Comparison of ENCODE assay signal across 18 cellular contexts in genomic region chr16:2527784-2528100, GRCh38. TPM values are rescaled to one million over a fixed set of nuclear protein-coding genes. Genes with fewer than 3 reads are reported as not detected.
A peak's percentile ranks its signal among the peaks of the same experiment; 100 is the strongest.
DNase-seq lines count a peak whose midpoint lies in the region; ATAC-seq, FAIRE-seq and TF ChIP-seq lines count a peak whose summit lies in the region.
"Had no signal": no experiment of that assay in that cellular context is flagged by ENCODE, and none has a peak within 500 bp of the region (broad histone marks: within the 10 kb centered on the region; RNA-seq: fewer than 3 reads in every experiment).

No MANE protein-coding gene starts in this region.

- H3K9me3 ChIP-seq in right cardiac atrium (ENCODE audit: control insufficient read depth, low read length) (no peaks in the 10 kb centered on the region), heart right ventricle (no peaks in the 10 kb centered on the region), HepG2 (ENCODE audit: low read length) (no peaks in the 10 kb centered on the region), mucosa of descending colon (no peaks in the 10 kb centered on the region), upper lobe of right lung (no peaks in the 10 kb centered on the region)
- H3K9me3 ChIP-seq: A549, BE2C had no signal

- DNase-seq in right cardiac atrium: peak in 2 of 3 donors; percentile 48 to 71
- no peak for DNase-seq in heart right ventricle
- DNase-seq in HepG2 (ENCODE audit: low spot score): no peak
- peak in 2 of 3 donors; percentile 31 to 58 for DNase-seq in mucosa of descending colon
- peak; percentile 65 for DNase-seq in upper lobe of right lung
- DNase-seq in NCI-H82 treated with DMSO at 0.1 percent for 48 hours (lab: John Stamatoyannopoulos, UW; ENCODE audit: unreplicated experiment): no peak
- DNase-seq: BE2C, DMS153, GF-D8, H9 had no signal

- H3K4me2 ChIP-seq in HepG2 (ENCODE audit: low read depth, low read length): no peak overlapping the region
- H3K4me2 ChIP-seq: A549, GM23338 had no signal

- in situ Hi-C loops in HepG2 (cut with HindIII; ENCODE audit: extremely low pct_ligation_motif_present, low pct_unique_long_range_greater_than_20kb): no loop called here

- H3K27me3 ChIP-seq in right cardiac atrium (ENCODE audit: control insufficient read depth, insufficient read depth) (no peaks in the 10 kb centered on the region), heart right ventricle (no peaks in the 10 kb centered on the region), HepG2 (ENCODE audit: control insufficient read depth in 1 of 2, insufficient read depth in 2 of 2, low read length in 2 of 2) (no peaks in the 10 kb centered on the region), upper lobe of right lung (no peaks in the 10 kb centered on the region)
- H3K27me3 ChIP-seq: BE2C had no signal

- H3K36me3 ChIP-seq in heart right ventricle: peaks cover 0 to 78% (median 15%) of the 10 kb centered on the region in 9 donors
- peaks cover 12 to 46% of the 10 kb centered on the region in 2 experiments for H3K36me3 ChIP-seq in HepG2 (replicated peaks in 1 of 2; ENCODE audit: control insufficient read depth in 1 of 2, insufficient read depth in 2 of 2, low read length in 2 of 2)
- H3K36me3 ChIP-seq in mucosa of descending colon (ENCODE audit: low read depth): no peaks in the 10 kb centered on the region
- peaks cover 67% of the 10 kb centered on the region for H3K36me3 ChIP-seq in upper lobe of right lung

- H3K4me3 ChIP-seq in right cardiac atrium (ENCODE audit: low read length) (no peak overlapping the region), heart right ventricle (no peak overlapping the region), HepG2 (replicated peaks in 1 of 3; ENCODE audit: insufficient read depth in 1 of 3, low read depth in 2 of 3, low read length in 3 of 3) (no peak overlapping the region), mucosa of descending colon (no peak overlapping the region), upper lobe of right lung (no peak overlapping the region)
- H3K4me3 ChIP-seq: A549, GM23338 had no signal

- no peak overlapping the region for H3K9ac ChIP-seq in HepG2 (ENCODE audit: insufficient read depth, low read depth, low read length)

- TF ChIP-seq POLR2A in HepG2 (IDR thresholded peaks at IDR 0.05; ENCODE audit: insufficient read depth in 1 of 2, low read depth in 2 of 2, low read length in 2 of 2): no peak

- WGBS in right cardiac atrium: 96% methylated on average over 24 of the region's 24 CpGs
- 96 to 97% methylated on average over 24 of the region's 24 CpGs for WGBS in heart right ventricle, 2 donors
- 100% methylated on average over 7 of the region's 24 CpGs for WGBS in HepG2 (ENCODE audit: low lambda C conversion rate)

- intact Hi-C loops in right cardiac atrium (cut with DNase I) (no loop called here), heart right ventricle (cut with DNase I) (no loop called here), HepG2 (cut with micrococcal nuclease; ENCODE audit: unreplicated experiment) (no loop called here), mucosa of descending colon (cut with DNase I, micrococcal nuclease) (no loop called here), upper lobe of right lung (cut with DNase I) (no loop called here)

- CTCF ChIA-PET in HepG2 (lab: Yijun Ruan, JAX; ENCODE audit: low intra/inter-chr PET ratio, low total read pairs): no interaction called here

- TF ChIP-seq CTCF in heart right ventricle (IDR thresholded peaks at IDR 0.05) (no peak), HepG2 (CRISPR knock-in tag; IDR thresholded peaks at IDR 0.05) (no peak), mucosa of descending colon (IDR thresholded peaks at IDR 0.05) (no peak), upper lobe of right lung (IDR thresholded peaks at IDR 0.05) (no peak)

- no peak for FAIRE-seq in HepG2 (lab: Jason Lieb, UNC)
- FAIRE-seq: A549, D721Med had no signal

- no peak for TF ChIP-seq RAD21 in HepG2 (CRISPR knock-in tag; IDR thresholded peaks at IDR 0.05)

- no peak for ATAC-seq in right cardiac atrium
- no peak for ATAC-seq in heart right ventricle
- ATAC-seq in HepG2: no peak
- no peak for ATAC-seq in mucosa of descending colon
- no peak for ATAC-seq in upper lobe of right lung
- no peak for ATAC-seq in GM18909 (IDR thresholded peaks at IDR 0.05; ENCODE audit: poor library complexity, unreplicated experiment)
- no peak for ATAC-seq in HG03520 (IDR thresholded peaks at IDR 0.05; ENCODE audit: unreplicated experiment)
- ATAC-seq: A549, GM23338 had no signal

- H3K4me1 ChIP-seq in right cardiac atrium (ENCODE audit: control insufficient read depth, insufficient read depth, low read length) (no peaks in the 10 kb centered on the region), heart right ventricle (peaks cover 0 to 13% (median 8%) of the 10 kb centered on the region in 9 donors), HepG2 (ENCODE audit: insufficient read depth, low read length) (peaks cover 61% of the 10 kb centered on the region), mucosa of descending colon (ENCODE audit: low read depth) (peaks cover 16% of the 10 kb centered on the region), upper lobe of right lung (peaks cover 4% of the 10 kb centered on the region)
- H3K4me1 ChIP-seq: BE2C had no signal

- no peak overlapping the region for H2AFZ ChIP-seq in HepG2 (ENCODE audit: low read length)
- H2AFZ ChIP-seq: GM23338 had no signal

- no TSS peak for BruUV-seq in HepG2 (replicated peaks; lab: Mats Ljungman, UMichigan)

- H3K27ac ChIP-seq in right cardiac atrium (ENCODE audit: low read length) (no peak overlapping the region), heart right ventricle (no peak overlapping the region), HepG2 (ENCODE audit: extremely low read length, insufficient read depth, low read length) (peak overlapping the region; percentile 47), upper lobe of right lung (no peak overlapping the region)
- H3K27ac ChIP-seq: A549, C4-2B had no signal

- POLR2A ChIA-PET in HepG2 (lab: Yijun Ruan, JAX): no interaction called here

- no peak for TF ChIP-seq EP300 in HepG2 (IDR thresholded peaks at IDR 0.05; ENCODE audit: low read depth in 2 of 2, low read length in 2 of 2)
- TF ChIP-seq EP300 in HepG2 (CRISPR knock-in tag; IDR thresholded peaks at IDR 0.05; ENCODE audit: borderline replicate concordance): no peak

- H3K79me2 ChIP-seq in HepG2 (ENCODE audit: insufficient read depth, low read length): peaks cover 26% of the 10 kb centered on the region

- H4K20me1 ChIP-seq in HepG2 (ENCODE audit: insufficient read depth, low read length): no peaks in the 10 kb centered on the region

RNA-seq across cellular contexts. Expression of gene CEMP1, which starts 3.5 kb away (rescaled TPM):
- not detected for total RNA-seq in right cardiac atrium
- 0.27 TPM for polyA plus RNA-seq in right cardiac atrium
- total RNA-seq in heart right ventricle: not detected
- polyA plus RNA-seq in heart right ventricle: under 1 TPM; 0.20 to 0.44 TPM
- not detected in 2 replicates for total RNA-seq in HepG2 (2016; rRNA removed; fragmentation: Illumina TruSeq; extraction: Trizol)
- not detected in 2 replicates for total RNA-seq in HepG2 (2016; cell fraction: cytosol; rRNA removed; fragmentation: Illumina TruSeq; extraction: Trizol; ENCODE audit: low read depth)
- not detected in 2 replicates for total RNA-seq in HepG2 (2016; cell fraction: insoluble cytoplasmic fraction; rRNA removed; fragmentation: Illumina TruSeq; extraction: Trizol)
- total RNA-seq in HepG2 (2016; cell fraction: membrane; rRNA removed; fragmentation: Illumina TruSeq; extraction: Trizol): not detected in 2 replicates
- not detected in 2 replicates for total RNA-seq in HepG2 (2016; cell fraction: nucleus; rRNA removed; fragmentation: Illumina TruSeq; extraction: Trizol)
- polyA plus RNA-seq in HepG2 (2011; rRNA removed): 0.04 TPM in 1 of 2 replicates, not detected in the other
- polyA plus RNA-seq in HepG2 (2011; cell fraction: cytosol; rRNA removed): not detected in 2 replicates
- polyA plus RNA-seq in HepG2 (2011; cell fraction: nucleus; rRNA removed): 0.16 TPM in 1 of 2 replicates, not detected in the other
- not detected in 2 replicates for polyA plus RNA-seq in HepG2 (2012)
- not detected in 2 replicates for polyA plus RNA-seq in HepG2 (2016; cell fraction: cytosol; fragmentation: Illumina TruSeq; extraction: Trizol; ENCODE audit: low read depth)
- polyA plus RNA-seq in HepG2 (2016; cell fraction: insoluble cytoplasmic fraction; fragmentation: Illumina TruSeq; extraction: Trizol; ENCODE audit: low read depth): not detected in 2 replicates
- not detected in 2 replicates for polyA plus RNA-seq in HepG2 (2016; cell fraction: membrane; fragmentation: Illumina TruSeq; extraction: Trizol; ENCODE audit: low read depth)
- not detected in 2 replicates for polyA plus RNA-seq in HepG2 (2016; cell fraction: nucleus; fragmentation: Illumina TruSeq; extraction: Trizol; ENCODE audit: insufficient read depth, low read depth)
- polyA minus RNA-seq in HepG2 (2011; rRNA and poly(A)+ RNA removed; ENCODE audit: low replicate concordance): 0.10 and 0.16 TPM in 2 replicates
- not detected in 2 replicates for polyA minus RNA-seq in HepG2 (2011; cell fraction: cytosol; rRNA and poly(A)+ RNA removed)
- 0.37 and 0.52 TPM in 2 replicates for polyA minus RNA-seq in HepG2 (2011; cell fraction: nucleus; rRNA and poly(A)+ RNA removed)
- total RNA-seq in mucosa of descending colon: 1 to 10 TPM in 1 of 3 donors, under 1 TPM in 1, not detected in 1; 0.89 to 1.2 TPM
- total RNA-seq in upper lobe of right lung: 1.4 TPM
- total RNA-seq: H9, HT1080 had no signal
- polyA plus RNA-seq: A549, AG04450 had no signal

RNA-seq across cellular contexts. Expression of gene AMDHD2, which starts 7.6 kb away (rescaled TPM):
- total RNA-seq in right cardiac atrium (10 to 100 TPM; 10.6 to 16.5 (median 14.4) TPM), heart right ventricle (10 to 100 TPM in 5 of 10 donors, 1 to 10 TPM in 5; 7.1 to 20.1 (median 9.4) TPM), HepG2 (2016; rRNA removed; fragmentation: Illumina TruSeq; extraction: Trizol) (13.8 and 39.1 TPM in 2 replicates), mucosa of descending colon (10 to 100 TPM; 33.6 to 51.2 (median 38.4) TPM), upper lobe of right lung (61.7 TPM)
- polyA plus RNA-seq in right cardiac atrium (12.1 TPM), heart right ventricle (10 to 100 TPM; 12.2 to 20.8 TPM), HepG2 (2011; rRNA removed) (33.5 and 51.3 TPM in 2 replicates)
- 14.4 and 16.3 TPM in 2 replicates for total RNA-seq in HepG2 (2016; cell fraction: cytosol; rRNA removed; fragmentation: Illumina TruSeq; extraction: Trizol; ENCODE audit: low read depth)
- total RNA-seq in HepG2 (2016; cell fraction: insoluble cytoplasmic fraction; rRNA removed; fragmentation: Illumina TruSeq; extraction: Trizol): 15.5 and 37.7 TPM in 2 replicates
- total RNA-seq in HepG2 (2016; cell fraction: membrane; rRNA removed; fragmentation: Illumina TruSeq; extraction: Trizol): 11.4 and 12.8 TPM in 2 replicates
- 56.5 and 57.9 TPM in 2 replicates for total RNA-seq in HepG2 (2016; cell fraction: nucleus; rRNA removed; fragmentation: Illumina TruSeq; extraction: Trizol)
- polyA plus RNA-seq in HepG2 (2011; cell fraction: cytosol; rRNA removed): 12.9 and 24.3 TPM in 2 replicates
- polyA plus RNA-seq in HepG2 (2011; cell fraction: nucleus; rRNA removed): 624 and 803 TPM in 2 replicates
- polyA plus RNA-seq in HepG2 (2012): 30.1 and 34.2 TPM in 2 replicates
- 5.3 and 8.4 TPM in 2 replicates for polyA plus RNA-seq in HepG2 (2016; cell fraction: cytosol; fragmentation: Illumina TruSeq; extraction: Trizol; ENCODE audit: low read depth)
- 11.9 and 12.8 TPM in 2 replicates for polyA plus RNA-seq in HepG2 (2016; cell fraction: insoluble cytoplasmic fraction; fragmentation: Illumina TruSeq; extraction: Trizol; ENCODE audit: low read depth)
- 7.2 and 9.8 TPM in 2 replicates for polyA plus RNA-seq in HepG2 (2016; cell fraction: membrane; fragmentation: Illumina TruSeq; extraction: Trizol; ENCODE audit: low read depth)
- 125 and 129 TPM in 2 replicates for polyA plus RNA-seq in HepG2 (2016; cell fraction: nucleus; fragmentation: Illumina TruSeq; extraction: Trizol; ENCODE audit: insufficient read depth, low read depth)
- polyA minus RNA-seq in HepG2 (2011; rRNA and poly(A)+ RNA removed; ENCODE audit: low replicate concordance): 20.8 and 63.2 TPM in 2 replicates
- 11.8 and 13.7 TPM in 2 replicates for polyA minus RNA-seq in HepG2 (2011; cell fraction: cytosol; rRNA and poly(A)+ RNA removed)
- 81.2 and 102 TPM in 2 replicates for polyA minus RNA-seq in HepG2 (2011; cell fraction: nucleus; rRNA and poly(A)+ RNA removed)

RNA-seq across cellular contexts. Expression of gene PDPK1, which starts 10.1 kb away (rescaled TPM):
- total RNA-seq in right cardiac atrium (10 to 100 TPM; 35.7 to 44.9 (median 37.8) TPM), heart right ventricle (10 to 100 TPM; 31.3 to 47.7 (median 38.3) TPM), HepG2 (2016; rRNA removed; fragmentation: Illumina TruSeq; extraction: Trizol) (59.6 and 72.9 TPM in 2 replicates), mucosa of descending colon (10 to 100 TPM; 73.3 to 79.6 (median 79.3) TPM), upper lobe of right lung (90.9 TPM)
- polyA plus RNA-seq in right cardiac atrium (18.0 TPM), heart right ventricle (10 to 100 TPM; 11.0 to 17.4 TPM), HepG2 (2011; rRNA removed) (129 TPM in 2 replicates)
- total RNA-seq in HepG2 (2016; cell fraction: cytosol; rRNA removed; fragmentation: Illumina TruSeq; extraction: Trizol; ENCODE audit: low read depth): 53.8 and 58.1 TPM in 2 replicates
- total RNA-seq in HepG2 (2016; cell fraction: insoluble cytoplasmic fraction; rRNA removed; fragmentation: Illumina TruSeq; extraction: Trizol): 57.5 and 62.0 TPM in 2 replicates
- 43.6 and 57.5 TPM in 2 replicates for total RNA-seq in HepG2 (2016; cell fraction: membrane; rRNA removed; fragmentation: Illumina TruSeq; extraction: Trizol)
- total RNA-seq in HepG2 (2016; cell fraction: nucleus; rRNA removed; fragmentation: Illumina TruSeq; extraction: Trizol): 40.5 and 51.1 TPM in 2 replicates
- polyA plus RNA-seq in HepG2 (2011; cell fraction: cytosol; rRNA removed): 93.3 and 120 TPM in 2 replicates
- 125 and 138 TPM in 2 replicates for polyA plus RNA-seq in HepG2 (2011; cell fraction: nucleus; rRNA removed)
- polyA plus RNA-seq in HepG2 (2012): 68.8 and 96.6 TPM in 2 replicates
- polyA plus RNA-seq in HepG2 (2016; cell fraction: cytosol; fragmentation: Illumina TruSeq; extraction: Trizol; ENCODE audit: low read depth): 21.1 and 27.5 TPM in 2 replicates
- polyA plus RNA-seq in HepG2 (2016; cell fraction: insoluble cytoplasmic fraction; fragmentation: Illumina TruSeq; extraction: Trizol; ENCODE audit: low read depth): 55.5 and 59.6 TPM in 2 replicates
- polyA plus RNA-seq in HepG2 (2016; cell fraction: membrane; fragmentation: Illumina TruSeq; extraction: Trizol; ENCODE audit: low read depth): 31.1 and 35.0 TPM in 2 replicates
- polyA plus RNA-seq in HepG2 (2016; cell fraction: nucleus; fragmentation: Illumina TruSeq; extraction: Trizol; ENCODE audit: insufficient read depth, low read depth): 66.4 and 80.4 TPM in 2 replicates
- polyA minus RNA-seq in HepG2 (2011; rRNA and poly(A)+ RNA removed; ENCODE audit: low replicate concordance): 39.6 and 230 TPM in 2 replicates
- polyA minus RNA-seq in HepG2 (2011; cell fraction: cytosol; rRNA and poly(A)+ RNA removed): 117 and 142 TPM in 2 replicates
- polyA minus RNA-seq in HepG2 (2011; cell fraction: nucleus; rRNA and poly(A)+ RNA removed): 118 and 140 TPM in 2 replicates

RNA-seq across cellular contexts. Expression of gene ATP6V0C, which starts 14.0 kb away (rescaled TPM):
- 100 to 1,000 TPM; 153 to 180 (median 179) TPM for total RNA-seq in right cardiac atrium
- 206 TPM for polyA plus RNA-seq in right cardiac atrium
- total RNA-seq in heart right ventricle: 100 to 1,000 TPM; 104 to 209 (median 130) TPM
- polyA plus RNA-seq in heart right ventricle: 100 to 1,000 TPM in 1 of 2 donors, 10 to 100 TPM in 1; 58.5 to 243 TPM
- total RNA-seq in HepG2 (2016; rRNA removed; fragmentation: Illumina TruSeq; extraction: Trizol): 7.2 and 10.4 TPM in 2 replicates
- total RNA-seq in HepG2 (2016; cell fraction: cytosol; rRNA removed; fragmentation: Illumina TruSeq; extraction: Trizol; ENCODE audit: low read depth): 7.6 and 9.4 TPM in 2 replicates
- total RNA-seq in HepG2 (2016; cell fraction: insoluble cytoplasmic fraction; rRNA removed; fragmentation: Illumina TruSeq; extraction: Trizol): 5.7 and 10.1 TPM in 2 replicates
- total RNA-seq in HepG2 (2016; cell fraction: membrane; rRNA removed; fragmentation: Illumina TruSeq; extraction: Trizol): 11.1 and 14.0 TPM in 2 replicates
- 13.6 and 17.3 TPM in 2 replicates for total RNA-seq in HepG2 (2016; cell fraction: nucleus; rRNA removed; fragmentation: Illumina TruSeq; extraction: Trizol)
- polyA plus RNA-seq in HepG2 (2011; rRNA removed): 20.1 and 21.1 TPM in 2 replicates
- 29.7 and 32.0 TPM in 2 replicates for polyA plus RNA-seq in HepG2 (2011; cell fraction: cytosol; rRNA removed)
- polyA plus RNA-seq in HepG2 (2011; cell fraction: nucleus; rRNA removed): 42.5 and 51.4 TPM in 2 replicates
- polyA plus RNA-seq in HepG2 (2012): 133 and 154 TPM in 2 replicates
- 106 and 119 TPM in 2 replicates for polyA plus RNA-seq in HepG2 (2016; cell fraction: cytosol; fragmentation: Illumina TruSeq; extraction: Trizol; ENCODE audit: low read depth)
- polyA plus RNA-seq in HepG2 (2016; cell fraction: insoluble cytoplasmic fraction; fragmentation: Illumina TruSeq; extraction: Trizol; ENCODE audit: low read depth): 50.3 and 60.7 TPM in 2 replicates
- 97.9 and 104 TPM in 2 replicates for polyA plus RNA-seq in HepG2 (2016; cell fraction: membrane; fragmentation: Illumina TruSeq; extraction: Trizol; ENCODE audit: low read depth)
- 168 and 190 TPM in 2 replicates for polyA plus RNA-seq in HepG2 (2016; cell fraction: nucleus; fragmentation: Illumina TruSeq; extraction: Trizol; ENCODE audit: insufficient read depth, low read depth)
- polyA minus RNA-seq in HepG2 (2011; rRNA and poly(A)+ RNA removed; ENCODE audit: low replicate concordance): 20.0 and 29.5 TPM in 2 replicates
- 52.8 and 62.5 TPM in 2 replicates for polyA minus RNA-seq in HepG2 (2011; cell fraction: cytosol; rRNA and poly(A)+ RNA removed)
- polyA minus RNA-seq in HepG2 (2011; cell fraction: nucleus; rRNA and poly(A)+ RNA removed): 10.4 and 11.5 TPM in 2 replicates
- total RNA-seq in mucosa of descending colon: 100 to 1,000 TPM; 171 to 261 (median 201) TPM
- total RNA-seq in upper lobe of right lung: 298 TPM

RNA-seq across cellular contexts. Expression of gene TBC1D24, which starts 52.8 kb away (rescaled TPM):
- total RNA-seq in right cardiac atrium (10 to 100 TPM; 11.6 to 15.5 (median 13.0) TPM), heart right ventricle (10 to 100 TPM in 4 of 10 donors, 1 to 10 TPM in 6; 6.2 to 14.9 (median 9.2) TPM), HepG2 (2016; rRNA removed; fragmentation: Illumina TruSeq; extraction: Trizol) (13.7 and 17.6 TPM in 2 replicates), mucosa of descending colon (10 to 100 TPM in 1 of 3 donors, 1 to 10 TPM in 2; 6.9 to 14.3 (median 8.5) TPM), upper lobe of right lung (43.7 TPM)
- polyA plus RNA-seq in right cardiac atrium (5.7 TPM), heart right ventricle (1 to 10 TPM; 3.4 to 5.4 TPM), HepG2 (2011; rRNA removed) (7.7 and 8.4 TPM in 2 replicates)
- 1.3 and 1.4 TPM in 2 replicates for total RNA-seq in HepG2 (2016; cell fraction: cytosol; rRNA removed; fragmentation: Illumina TruSeq; extraction: Trizol; ENCODE audit: low read depth)
- 12.6 and 15.8 TPM in 2 replicates for total RNA-seq in HepG2 (2016; cell fraction: insoluble cytoplasmic fraction; rRNA removed; fragmentation: Illumina TruSeq; extraction: Trizol)
- 4.8 and 5.7 TPM in 2 replicates for total RNA-seq in HepG2 (2016; cell fraction: membrane; rRNA removed; fragmentation: Illumina TruSeq; extraction: Trizol)
- total RNA-seq in HepG2 (2016; cell fraction: nucleus; rRNA removed; fragmentation: Illumina TruSeq; extraction: Trizol): 12.6 and 14.4 TPM in 2 replicates
- polyA plus RNA-seq in HepG2 (2011; cell fraction: cytosol; rRNA removed): 3.7 and 4.9 TPM in 2 replicates
- 29.9 and 35.0 TPM in 2 replicates for polyA plus RNA-seq in HepG2 (2011; cell fraction: nucleus; rRNA removed)
- polyA plus RNA-seq in HepG2 (2012): 5.7 TPM in 2 replicates
- 1.0 and 1.2 TPM in 2 replicates for polyA plus RNA-seq in HepG2 (2016; cell fraction: cytosol; fragmentation: Illumina TruSeq; extraction: Trizol; ENCODE audit: low read depth)
- 8.4 and 11.8 TPM in 2 replicates for polyA plus RNA-seq in HepG2 (2016; cell fraction: insoluble cytoplasmic fraction; fragmentation: Illumina TruSeq; extraction: Trizol; ENCODE audit: low read depth)
- polyA plus RNA-seq in HepG2 (2016; cell fraction: membrane; fragmentation: Illumina TruSeq; extraction: Trizol; ENCODE audit: low read depth): 2.4 and 3.2 TPM in 2 replicates
- polyA plus RNA-seq in HepG2 (2016; cell fraction: nucleus; fragmentation: Illumina TruSeq; extraction: Trizol; ENCODE audit: insufficient read depth, low read depth): 22.4 and 24.8 TPM in 2 replicates
- 11.0 and 28.2 TPM in 2 replicates for polyA minus RNA-seq in HepG2 (2011; rRNA and poly(A)+ RNA removed; ENCODE audit: low replicate concordance)
- polyA minus RNA-seq in HepG2 (2011; cell fraction: cytosol; rRNA and poly(A)+ RNA removed): 9.1 and 10.4 TPM in 2 replicates
- polyA minus RNA-seq in HepG2 (2011; cell fraction: nucleus; rRNA and poly(A)+ RNA removed): 10.0 and 13.8 TPM in 2 replicates

Comparison
In these comparisons a context has a peak if more than half of its experiments do, and no peak if none do; other contexts are left out.
1. DNase-seq: peak in right cardiac atrium (2 of 3), mucosa of descending colon (2 of 3) and upper lobe of right lung (single experiment); none in heart right ventricle (0 of 2), HepG2 (single experiment) and NCI-H82 treated with DMSO at 0.1 percent for 48 hours (single experiment).